Comparison of ENCODE assay signal across 23 cellular contexts in genomic region chr1:57843760-57844159, GRCh38.
DNase-seq lines count a peak whose midpoint lies in the region; TF ChIP-seq lines count a peak whose summit lies in the region.
"Had no signal": no experiment of that assay in that cellular context is flagged by ENCODE, and none has a peak within 500 bp of the region (broad histone marks: within the 10 kb centered on the region; RNA-seq: fewer than 3 reads in every experiment).

No MANE protein-coding gene starts in this region.

- no peak overlapping the region for H3K27ac Mint-ChIP-seq in activated T-cell treated with anti-CD3 and anti-CD28 coated beads, Interleukin-2, amount 50 U/mL, for 24 hours
- H3K27ac Mint-ChIP-seq: activated CD4-positive, alpha-beta T cell treated with anti-CD3 and anti-CD28 coated beads for 36 hours; activated naive CD8-positive, alpha-beta T cell treated with anti-CD3 and anti-CD28 coated beads, Interleukin-2, amount 50 U/mL, for 24 hours; type B pancreatic cell had no signal

- H3K4me1 Mint-ChIP-seq in activated T-cell treated with anti-CD3 and anti-CD28 coated beads, Interleukin-2, amount 50 U/mL, for 24 hours (ENCODE audit: low read depth): no peaks in the 10 kb centered on the region
- H3K4me1 Mint-ChIP-seq: activated CD4-positive, alpha-beta T cell treated with anti-CD3 and anti-CD28 coated beads for 36 hours; activated naive CD8-positive, alpha-beta T cell treated with anti-CD3 and anti-CD28 coated beads, Interleukin-2, amount 50 U/mL, for 24 hours had no signal

- H3K27me3 Mint-ChIP-seq in activated T-cell treated with anti-CD3 and anti-CD28 coated beads, Interleukin-2, amount 50 U/mL, for 24 hours: no peaks in the 10 kb centered on the region
- H3K27me3 Mint-ChIP-seq: type B pancreatic cell had no signal

- H3K9me3 Mint-ChIP-seq in activated T-cell treated with anti-CD3 and anti-CD28 coated beads, Interleukin-2, amount 50 U/mL, for 24 hours: peaks cover 19% of the 10 kb centered on the region

- no peak overlapping the region for H3K4me3 ChIP-seq in brain microvascular endothelial cell (ENCODE audit: low read depth, low read length)
- no peak overlapping the region for H3K4me3 ChIP-seq in foreskin fibroblast (ENCODE audit: low read depth in 1 of 2, low read length in 2 of 2)
- H3K4me3 ChIP-seq in dorsolateral prefrontal cortex: no peak overlapping the region
- H3K4me3 ChIP-seq: esophagus muscularis mucosa, hepatocyte, lower lobe of right lung, stomach had no signal

- H3K4me3 Mint-ChIP-seq in activated T-cell treated with anti-CD3 and anti-CD28 coated beads, Interleukin-2, amount 50 U/mL, for 24 hours: no peak overlapping the region
- H3K4me3 Mint-ChIP-seq: activated CD4-positive, alpha-beta T cell treated with anti-CD3 and anti-CD28 coated beads for 36 hours; activated naive CD8-positive, alpha-beta T cell treated with anti-CD3 and anti-CD28 coated beads, Interleukin-2, amount 50 U/mL, for 24 hours; type B pancreatic cell had no signal

- no peak for TF ChIP-seq CTCF in brain microvascular endothelial cell (IDR thresholded peaks at IDR 0.05; ENCODE audit: low read depth, low read length, missing control alignments)
- TF ChIP-seq CTCF in foreskin fibroblast (IDR thresholded peaks at IDR 0.05; ENCODE audit: low read depth, low read length): no peak
- no peak for TF ChIP-seq CTCF in dorsolateral prefrontal cortex (IDR thresholded peaks at IDR 0.05 in 54 of 56, conservative IDR thresholded peaks at IDR 0.05 in 2 of 56; ENCODE audit: low read depth in 1 of 56, partially characterized antibody in 56 of 56)

- no peaks in the 10 kb centered on the region for H3K36me3 Mint-ChIP-seq in activated T-cell treated with anti-CD3 and anti-CD28 coated beads, Interleukin-2, amount 50 U/mL, for 24 hours (ENCODE audit: low read depth)
- H3K36me3 Mint-ChIP-seq: type B pancreatic cell had no signal

- in situ Hi-C loops in brain microvascular endothelial cell (cut with HindIII; ENCODE audit: low pct_ligation_motif_present, low sequenced_read_pairs): no loop called here

- H3K27ac ChIP-seq in brain microvascular endothelial cell: no peak overlapping the region
- H3K27ac ChIP-seq in dorsolateral prefrontal cortex: no peak overlapping the region
- H3K27ac ChIP-seq: esophagus muscularis mucosa, hepatocyte, lower lobe of right lung, neutrophil, stomach had no signal

- H3K36me3 ChIP-seq in brain microvascular endothelial cell (replicated peaks): no peaks in the 10 kb centered on the region
- H3K36me3 ChIP-seq: BE2C, esophagus muscularis mucosa, lower lobe of right lung, neutrophil, stomach had no signal

- DNase-seq in HS-5 (ENCODE audit: low read depth) (peak; percentile 55), brain microvascular endothelial cell (peak; percentile 32), foreskin fibroblast (peak; percentile 56 to 72), stromal cell of bone marrow (ENCODE audit: low read depth) (peak; percentile 3), GOT3 (lab: John Stamatoyannopoulos, UW) (no peak), dorsolateral prefrontal cortex (no peak)
- no peak for DNase-seq in activated T-cell treated with anti-CD3 and anti-CD28 coated beads, Interleukin-2, amount 50 U/mL, for 24 hours
- DNase-seq: activated CD4-positive, alpha-beta T cell treated with anti-CD3 and anti-CD28 coated beads for 36 hours; activated effector memory CD4-positive, alpha-beta T cell treated with Interleukin-2 at 50 U/mL for 16 hours; activated naive CD8-positive, alpha-beta T cell treated with anti-CD3 and anti-CD28 coated beads, Interleukin-2, amount 50 U/mL, for 24 hours; BE2C; effector CD4-positive, alpha-beta T cell; lower lobe of right lung; NCI-H1694; NCI-H774; OCI-M1; SHP77 treated with DMSO at 0.1 percent for 48 hours; stimulated activated CD4-positive, alpha-beta T cell treated with anti-CD3 and anti-CD28 coated beads, Interleukin-12 subunit alpha, Interleukin-12 subunit beta, amount 100 ng/mL, for 4 hours; stomach had no signal

- intact Hi-C loops in dorsolateral prefrontal cortex (cut with DNase I): no loop called here

- H3K27me3 ChIP-seq in brain microvascular endothelial cell (replicated peaks) (no peaks in the 10 kb centered on the region), dorsolateral prefrontal cortex (no peaks in the 10 kb centered on the region)
- H3K27me3 ChIP-seq: BE2C, esophagus muscularis mucosa, hepatocyte, neutrophil, stomach had no signal

Comparison
In these comparisons a context has a peak if more than half of its experiments do, and no peak if none do; other contexts are left out.
1. DNase-seq: peak in HS-5 (single experiment), brain microvascular endothelial cell (single experiment), foreskin fibroblast (2 of 2) and stromal cell of bone marrow (single experiment); none in GOT3 (single experiment), dorsolateral prefrontal cortex (0 of 10) and activated T-cell treated with anti-CD3 and anti-CD28 coated beads, Interleukin-2, amount 50 U/mL, for 24 hours (single experiment).